Comparison of ENCODE assay signal across 9 cellular contexts in the genomic region with DNA sequence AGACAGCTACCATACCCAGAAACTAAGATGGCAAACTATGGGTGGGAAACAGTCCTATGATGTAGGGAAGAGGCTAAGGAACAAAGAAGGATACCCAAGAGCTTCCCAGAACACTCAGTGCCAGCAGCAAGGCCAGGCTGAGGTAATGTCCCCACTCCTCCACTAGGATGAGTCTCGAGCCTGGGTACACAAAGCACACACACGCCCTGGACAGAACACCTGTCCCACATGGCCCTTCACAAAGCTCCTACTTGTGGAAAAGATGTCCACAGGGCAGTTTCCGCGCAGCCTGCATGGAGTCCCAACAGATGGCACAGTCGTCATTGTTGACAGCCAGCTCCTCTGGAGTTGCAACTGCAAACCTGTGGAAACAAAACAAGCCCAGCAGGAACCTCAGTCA. TPM values are rescaled to one million over a fixed set of nuclear protein-coding genes. Genes with fewer than 3 reads are reported as not detected.
DNase-seq lines count a peak whose midpoint lies in the region; ATAC-seq and TF ChIP-seq lines count a peak whose summit lies in the region.
"Had no signal": no experiment of that assay in that cellular context is flagged by ENCODE, and none has a peak within 500 bp of the region (broad histone marks: within the 10 kb centered on the region; RNA-seq: fewer than 3 reads in every experiment).

No MANE protein-coding gene starts in this region.

- no peaks in the 10 kb centered on the region for H3K9me3 Mint-ChIP-seq in activated T-helper 2 cell treated with anti-CD3 and anti-CD28 coated beads, Interferon-gamma antibody, Interleukin-2, Interleukin-4, amounts not matched to agents 10 μg/mL and 5 μg/mL and 100 μg/mL, durations not matched to agents 14 hours and 24 hours and 36 hours
- H3K9me3 Mint-ChIP-seq: activated CD4-positive, alpha-beta memory T cell treated with anti-CD3 and anti-CD28 coated beads for 36 hours had no signal

- no peak overlapping the region for H3K27ac ChIP-seq in 22Rv1

- TF ChIP-seq CTCF in 22Rv1 (IDR thresholded peaks at IDR 0.05) (peak; percentile 46), GM12872 (IDR thresholded peaks at IDR 0.05; ENCODE audit: insufficient read depth, low read depth, low read length) (peak; percentile 64), fibroblast of mammary gland (conservative IDR thresholded peaks at IDR 0.05; ENCODE audit: control insufficient read depth, insufficient read depth, low read depth, low read length) (peak; percentile 26), omental fat pad (IDR thresholded peaks at IDR 0.05) (no peak)

- H3K4me3 ChIP-seq in fibroblast of mammary gland (ENCODE audit: control insufficient read depth, low read depth, low read length) = no peak overlapping the region

- intact Hi-C loops in activated T-helper 2 cell treated with anti-CD3 and anti-CD28 coated beads, Interferon-gamma antibody, Interleukin-2, Interleukin-4, amounts not matched to agents 10 μg/mL and 5 μg/mL and 100 μg/mL, durations not matched to agents 14 hours and 24 hours and 36 hours (cut with micrococcal nuclease) = no loop called here

- no peaks in the 10 kb centered on the region for H3K27me3 Mint-ChIP-seq in activated T-helper 2 cell treated with anti-CD3 and anti-CD28 coated beads, Interferon-gamma antibody, Interleukin-2, Interleukin-4, amounts not matched to agents 10 μg/mL and 5 μg/mL and 100 μg/mL, durations not matched to agents 14 hours and 24 hours and 36 hours (ENCODE audit: low read depth)
- H3K27me3 Mint-ChIP-seq: activated CD4-positive, alpha-beta memory T cell treated with anti-CD3 and anti-CD28 coated beads for 36 hours had no signal

- H3K4me3 Mint-ChIP-seq in activated T-helper 2 cell treated with anti-CD3 and anti-CD28 coated beads, Interferon-gamma antibody, Interleukin-2, Interleukin-4, amounts not matched to agents 10 μg/mL and 5 μg/mL and 100 μg/mL, durations not matched to agents 14 hours and 24 hours and 36 hours (ENCODE audit: low read depth) = no peak overlapping the region
- H3K4me3 Mint-ChIP-seq: activated CD4-positive, alpha-beta memory T cell treated with anti-CD3 and anti-CD28 coated beads for 36 hours had no signal

- no peak overlapping the region for H3K27ac Mint-ChIP-seq in activated T-helper 2 cell treated with anti-CD3 and anti-CD28 coated beads, Interferon-gamma antibody, Interleukin-2, Interleukin-4, amounts not matched to agents 10 μg/mL and 5 μg/mL and 100 μg/mL, durations not matched to agents 14 hours and 24 hours and 36 hours
- H3K27ac Mint-ChIP-seq: activated CD4-positive, alpha-beta memory T cell treated with anti-CD3 and anti-CD28 coated beads for 36 hours had no signal

- DNase-seq in NCI-H510A treated with DMSO at 0.1 percent for 48 hours (lab: John Stamatoyannopoulos, UW) (peak; percentile 26), fibroblast of mammary gland (ENCODE audit: low read depth) (no peak), omental fat pad (ENCODE audit: low spot score) (no peak), SKM-1 (lab: John Stamatoyannopoulos, UW; ENCODE audit: unreplicated experiment) (no peak)
- DNase-seq in activated T-helper 2 cell treated with anti-CD3 and anti-CD28 coated beads, Interferon-gamma antibody, Interleukin-2, Interleukin-4, amounts not matched to agents 10 μg/mL and 5 μg/mL and 100 μg/mL, durations not matched to agents 14 hours and 24 hours and 36 hours (ENCODE audit: low spot score) = no peak
- DNase-seq: activated CD4-positive, alpha-beta memory T cell treated with anti-CD3 and anti-CD28 coated beads for 36 hours had no signal

- peaks cover 1% of the 10 kb centered on the region for H3K4me1 Mint-ChIP-seq in activated T-helper 2 cell treated with anti-CD3 and anti-CD28 coated beads, Interferon-gamma antibody, Interleukin-2, Interleukin-4, amounts not matched to agents 10 μg/mL and 5 μg/mL and 100 μg/mL, durations not matched to agents 14 hours and 24 hours and 36 hours (ENCODE audit: low read depth)

- peaks cover 60% of the 10 kb centered on the region for H3K36me3 Mint-ChIP-seq in activated T-helper 2 cell treated with anti-CD3 and anti-CD28 coated beads, Interferon-gamma antibody, Interleukin-2, Interleukin-4, amounts not matched to agents 10 μg/mL and 5 μg/mL and 100 μg/mL, durations not matched to agents 14 hours and 24 hours and 36 hours (ENCODE audit: low read depth)

- ATAC-seq in omental fat pad (ENCODE audit: low FRiP score) (no peak), HG02973 (IDR thresholded peaks at IDR 0.05; ENCODE audit: unreplicated experiment) (no peak)

RNA-seq across cellular contexts. Expression of a gene that starts 23.9 kb away (rescaled TPM):
- total RNA-seq in omental fat pad = 100 to 1,000 TPM; 126 to 215 (median 162) TPM
- total RNA-seq in activated T-helper 2 cell treated with anti-CD3 and anti-CD28 coated beads, Interferon-gamma antibody, Interleukin-2, Interleukin-4, amounts not matched to agents 10 μg/mL and 5 μg/mL and 100 μg/mL, durations not matched to agents 14 hours and 24 hours and 36 hours = 58.8 and 59.8 TPM in 2 replicates

RNA-seq across cellular contexts. Expression of a gene that starts 49.6 kb away (rescaled TPM):
- 10 to 100 TPM; 41.6 to 53.4 (median 46.0) TPM for total RNA-seq in omental fat pad
- total RNA-seq in activated T-helper 2 cell treated with anti-CD3 and anti-CD28 coated beads, Interferon-gamma antibody, Interleukin-2, Interleukin-4, amounts not matched to agents 10 μg/mL and 5 μg/mL and 100 μg/mL, durations not matched to agents 14 hours and 24 hours and 36 hours = 307 and 313 TPM in 2 replicates

RNA-seq across cellular contexts. Expression of a gene that starts 49.9 kb away (rescaled TPM):
- total RNA-seq in omental fat pad = 10 to 100 TPM; 19.1 to 58.2 (median 30.9) TPM
- 78.0 and 79.7 TPM in 2 replicates for total RNA-seq in activated T-helper 2 cell treated with anti-CD3 and anti-CD28 coated beads, Interferon-gamma antibody, Interleukin-2, Interleukin-4, amounts not matched to agents 10 μg/mL and 5 μg/mL and 100 μg/mL, durations not matched to agents 14 hours and 24 hours and 36 hours

Comparison
In these comparisons a context has a peak if more than half of its experiments do, and no peak if none do; other contexts are left out.
1. CTCF ChIP-seq: peak in 22Rv1 (single experiment), GM12872 (single experiment) and fibroblast of mammary gland (single experiment); none in omental fat pad (0 of 3).